ENCODE assay signal across 9 cellular contexts in genomic region chr11:31240340-31240904, GRCh38.
A peak's percentile ranks its signal among the peaks of the same experiment; 100 is the strongest.
DNase-seq lines count a peak whose midpoint lies in the region; ATAC-seq and TF ChIP-seq lines count a peak whose summit lies in the region.
"Had no signal": no experiment of that assay in that cellular context is flagged by ENCODE, and none has a peak within 500 bp of the region (broad histone marks: within the 10 kb centered on the region; RNA-seq: fewer than 3 reads in every experiment).

No MANE protein-coding gene starts in this region.

- H3K9me3 ChIP-seq in OCI-LY3 (ENCODE audit: insufficient read depth, low read length) (no peaks in the 10 kb centered on the region), colonic mucosa (no peaks in the 10 kb centered on the region), neural progenitor cell (ENCODE audit: low read depth) (no peaks in the 10 kb centered on the region), gastrocnemius medialis (no peaks in the 10 kb centered on the region)

- no peaks in the 10 kb centered on the region for H3K36me3 ChIP-seq in OCI-LY3 (replicated peaks; ENCODE audit: low read depth, low read length)
- H3K36me3 ChIP-seq in colonic mucosa, result no peaks in the 10 kb centered on the region
- H3K36me3 ChIP-seq in neural progenitor cell, result no peaks in the 10 kb centered on the region
- no peaks in the 10 kb centered on the region for H3K36me3 ChIP-seq in gastrocnemius medialis

- H3K9ac ChIP-seq in OCI-LY3 (ENCODE audit: low read length), result no peak overlapping the region
- H3K9ac ChIP-seq in colonic mucosa (ENCODE audit: low read depth in 2 of 2, low read length in 2 of 2), result no peak overlapping the region
- H3K9ac ChIP-seq in neural progenitor cell, result no peak overlapping the region

- H4K20me1 ChIP-seq in OCI-LY3 (ENCODE audit: insufficient read depth, low read length), result no peaks in the 10 kb centered on the region
- H4K20me1 ChIP-seq in neural progenitor cell (ENCODE audit: low read depth), result no peaks in the 10 kb centered on the region

- no peak for TF ChIP-seq POLR2A in gastrocnemius medialis (IDR thresholded peaks at IDR 0.05)

- peaks cover 63% of the 10 kb centered on the region for H3F3A ChIP-seq in neural progenitor cell (ENCODE audit: low read depth)

- peaks cover 2% of the 10 kb centered on the region for H3K9me3 Mint-ChIP-seq in neural progenitor cell

- no peaks in the 10 kb centered on the region for H3K79me2 ChIP-seq in OCI-LY3 (ENCODE audit: low read length)
- H3K79me2 ChIP-seq in neural progenitor cell (ENCODE audit: low read depth), result no peaks in the 10 kb centered on the region

- peak overlapping the region; percentile 74 for H3K27ac Mint-ChIP-seq in neural progenitor cell

- intact Hi-C loops in colonic mucosa (cut with DNase I), result loop anchor here (10.0 kb wide), 2 partner anchors 634 to 934 kb away; no protein-coding TSS in a partner anchor
- intact Hi-C loops in gastrocnemius medialis (cut with DNase I; ENCODE audit: low total_unique reads), result loop anchor here (5.0 to 10.0 kb wide), 3 partner anchors 147 to 564 kb away; partner anchors contain the start of genes ELP4 and IMMP1L

- no peaks in the 10 kb centered on the region for H3K27me3 Mint-ChIP-seq in neural progenitor cell (ENCODE audit: insufficient read depth, low read depth)

- H3K4me3 Mint-ChIP-seq in neural progenitor cell, result peak overlapping the region; percentile 64

- H2AFZ ChIP-seq in OCI-LY3 (ENCODE audit: low read depth, low read length) (peak overlapping the region; percentile 80; the same call in 1 of the 2 replicates), neural progenitor cell (replicated peaks) (peak overlapping the region; percentile 90)

- H3K27ac ChIP-seq in OCI-LY3 (ENCODE audit: low read length) (no peak overlapping the region), colonic mucosa (no peak overlapping the region), neural progenitor cell (no peak overlapping the region), gastrocnemius medialis (no peak overlapping the region)

- H3K36me3 Mint-ChIP-seq in neural progenitor cell, result no peaks in the 10 kb centered on the region

- in situ Hi-C loops in gastrocnemius medialis (cut with MboI; ENCODE audit: low sequenced_read_pairs in 4 of 4), result loop anchor here in 1 of 4 donors (25.0 kb wide), 1 partner anchor 247 kb away; no protein-coding TSS in a partner anchor

- H3K27me3 ChIP-seq in OCI-LY3 (ENCODE audit: low read depth, low read length) (no peaks in the 10 kb centered on the region), colonic mucosa (no peaks in the 10 kb centered on the region), neural progenitor cell (no peaks in the 10 kb centered on the region), gastrocnemius medialis (no peaks in the 10 kb centered on the region)

- H3K4me2 ChIP-seq in OCI-LY3 (ENCODE audit: low read length) (peak overlapping the region; percentile 16), neural progenitor cell (peak overlapping the region; percentile 52)

- peak; percentile 89 for TF ChIP-seq CTCF in OCI-LY3 (IDR thresholded peaks at IDR 0.05; ENCODE audit: low read depth, low read length)
- TF ChIP-seq CTCF in colonic mucosa (IDR thresholded peaks at IDR 0.05), result peak; percentile 21
- TF ChIP-seq CTCF in neural progenitor cell (IDR thresholded peaks at IDR 0.05), result peak; percentile 83
- peak in 1 of 5 experiments; percentile 36 for TF ChIP-seq CTCF in gastrocnemius medialis (IDR thresholded peaks at IDR 0.05 in 4 of 5, conservative IDR thresholded peaks at IDR 0.05 in 1 of 5)

- H3K4me1 ChIP-seq in OCI-LY3 (ENCODE audit: low read length) (peaks cover 15% of the 10 kb centered on the region), colonic mucosa (no peaks in the 10 kb centered on the region), neural progenitor cell (peaks cover 86% of the 10 kb centered on the region), gastrocnemius medialis (no peaks in the 10 kb centered on the region)

- DNase-seq in NCI-H1436 (lab: John Stamatoyannopoulos, UW), result peak; percentile 32
- no peak for DNase-seq in NCI-H1436 treated with DMSO at 0.1 percent for 48 hours (lab: John Stamatoyannopoulos, UW)
- peak; percentile 37 for DNase-seq in HT1080 (ENCODE audit: low read depth)
- no peak for DNase-seq in colonic mucosa
- peak; percentile 80 for DNase-seq in neural progenitor cell (ENCODE audit: low spot score)
- DNase-seq in gastrocnemius medialis, result no peak
- DNase-seq: right cardiac atrium had no signal

- H3K4me3 ChIP-seq in OCI-LY3 (ENCODE audit: low read length) (no peak overlapping the region), colonic mucosa (no peak overlapping the region), neural progenitor cell (no peak overlapping the region), gastrocnemius medialis (no peak overlapping the region)

- no peak for ATAC-seq in gastrocnemius medialis
- ATAC-seq in GM19463 (IDR thresholded peaks at IDR 0.05; ENCODE audit: unreplicated experiment), result no peak

- H3K4me1 Mint-ChIP-seq in neural progenitor cell, result peaks cover 76% of the 10 kb centered on the region

Comparison
In these comparisons a context has a peak if more than half of its experiments do, and no peak if none do; other contexts are left out.
1. DNase-seq: peak in NCI-H1436 (single experiment), HT1080 (single experiment) and neural progenitor cell (single experiment); none in NCI-H1436 treated with DMSO at 0.1 percent for 48 hours (single experiment), colonic mucosa (single experiment) and gastrocnemius medialis (0 of 2).